In genomic region chr3:128051837-128052766, GRCh38 we compare ENCODE assay signal across 8 cellular contexts. TPM values are rescaled to one million over a fixed set of nuclear protein-coding genes. Genes with fewer than 3 reads are reported as not detected.
A peak's percentile ranks its signal among the peaks of the same experiment; 100 is the strongest.
DNase-seq lines count a peak whose midpoint lies in the region; ATAC-seq and TF ChIP-seq lines count a peak whose summit lies in the region.

Gene SEC61A1, plus strand, starts transcription at chr3:128052437. Its CDS starts 116 bp downstream, at chr3:128052553.

- peak; percentile 97 for ATAC-seq in stimulated activated naive CD8-positive, alpha-beta T cell treated with anti-CD3 and anti-CD28 coated beads, Interleukin-15, Interleukin-2, amounts not matched to agents 100 U/mL and 50 U/mL, for 24 hours

- H3K9me3 Mint-ChIP-seq in nephron, result no peaks in the 10 kb centered on the region

- TF ChIP-seq CTCF in fibroblast of pulmonary artery (IDR thresholded peaks at IDR 0.05; ENCODE audit: low read length, missing control alignments) (no peak), nephron (IDR thresholded peaks at IDR 0.05; ENCODE audit: unreplicated experiment in 3 of 3) (no peak)

- peaks cover 39% of the 10 kb centered on the region for H3K4me1 Mint-ChIP-seq in nephron

- H3K4me3 ChIP-seq in H7 (ENCODE audit: insufficient read depth, low read depth, low read length) (peak within 1 kb of the TSS; percentile 98), fibroblast of pulmonary artery (replicated peaks; ENCODE audit: low read depth, low read length) (peak within 1 kb of the TSS; percentile 90)

- H3K36me3 ChIP-seq in H7 (replicated peaks; ENCODE audit: control insufficient read depth, insufficient read depth, low read length), result peaks cover 21% of the 10 kb centered on the region

- H3K27me3 Mint-ChIP-seq in nephron (ENCODE audit: low read depth), result peaks cover under 1% of the 10 kb centered on the region

- H3K27me3 ChIP-seq in H7 (ENCODE audit: control insufficient read depth, insufficient read depth, low read length), result no peaks in the 10 kb centered on the region

- peak; percentile 95 for TF ChIP-seq POLR2A in Raji (IDR thresholded peaks at IDR 0.05; ENCODE audit: insufficient read depth, low read depth, low read length)

- peak; percentile 93 for DNase-seq in ELF-1 (ENCODE audit: low read depth, low spot score)
- peak; percentile 98 for DNase-seq in H7
- DNase-seq in M059J (ENCODE audit: low read depth), result peak; percentile 97
- peak; percentile 93 for DNase-seq in activated T-helper 9 cell treated with anti-CD3 and anti-CD28 coated beads, Interleukin-2, amount 50 U/mL, for 16 hours (ENCODE audit: low read depth)
- peak; percentile 93 for DNase-seq in fibroblast of pulmonary artery (ENCODE audit: low read depth)
- peak; percentile 97 for DNase-seq in stimulated activated naive CD8-positive, alpha-beta T cell treated with anti-CD3 and anti-CD28 coated beads, Interleukin-15, Interleukin-2, amounts not matched to agents 100 U/mL and 50 U/mL, for 24 hours

- H3K4me3 Mint-ChIP-seq in nephron, result peak within 1 kb of the TSS; percentile 91 to 99 (median 95)

- peak within 1 kb of the TSS; percentile 91 to 96 (median 95) for H3K27ac Mint-ChIP-seq in nephron

- peaks cover 25% of the 10 kb centered on the region for H3K36me3 Mint-ChIP-seq in nephron (ENCODE audit: low read depth)

RNA-seq across cellular contexts. Expression of gene SEC61A1, which starts in this region (rescaled TPM):
- total RNA-seq in H7 (2014; rRNA removed; shearing (Covaris generic)), result 88.9 and 121 TPM in 2 replicates
- total RNA-seq in M059J (2014; rRNA removed; shearing (Covaris generic)), result 469 and 512 TPM in 2 replicates

Comparison
In these comparisons a context has a peak if more than half of its experiments do, and no peak if none do; other contexts are left out.
1. Peak in every context shown above with its lines: DNase-seq, ATAC-seq and H3K4me3 ChIP-seq.